8 cellular contexts compared by ENCODE assay signal in the genomic region with DNA sequence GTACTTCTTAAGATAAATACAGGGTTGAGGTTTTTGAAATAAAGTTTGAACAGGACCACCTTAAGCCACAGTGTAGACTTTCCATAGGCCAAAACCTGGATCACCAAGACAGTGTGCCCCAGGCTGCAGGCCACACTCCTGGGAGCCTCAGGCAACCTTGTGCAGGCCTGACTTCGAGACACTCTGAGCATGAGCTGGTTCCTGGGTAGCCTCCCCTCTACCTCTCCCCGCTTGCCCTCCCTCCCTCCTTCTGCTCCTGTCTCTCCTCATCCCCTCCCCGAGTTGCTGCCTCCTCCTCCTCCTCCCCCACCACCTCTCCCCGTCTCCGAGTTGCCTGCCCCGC. TPM values are rescaled to one million over a fixed set of nuclear protein-coding genes. Genes with fewer than 3 reads are reported as not detected.
DNase-seq lines count a peak whose midpoint lies in the region; ATAC-seq and TF ChIP-seq lines count a peak whose summit lies in the region.

No MANE protein-coding gene starts in this region.

- H3K36me3 Mint-ChIP-seq in HFFc6 (ENCODE audit: low read depth) = no peaks in the 10 kb centered on the region
- H3K36me3 Mint-ChIP-seq in activated CD4-positive, alpha-beta memory T cell treated with anti-CD3 and anti-CD28 coated beads, Interleukin-2, amount 10 ng/mL, durations not matched to agents 7 days and 5 days (ENCODE audit: low read depth) = no peaks in the 10 kb centered on the region

- H4K20me1 ChIP-seq in BLaER1 treated with 17β-estradiol and CSF1 and Interleukin-3, amounts not matched to agents 10 nM and 100 nM = no peaks in the 10 kb centered on the region

- H3K4me3 ChIP-seq in BLaER1 treated with 17β-estradiol and CSF1 and Interleukin-3, amounts not matched to agents 10 nM and 100 nM = peak overlapping the region in 1 of 10 experiments; percentile 37; a peak in 3 of 20 replicates
- H3K4me3 ChIP-seq in iPS-20b (ENCODE audit: low read length) = peak overlapping the region; percentile 68; the same call in 1 of the 2 replicates
- peak overlapping the region; percentile 55 to 60 for H3K4me3 ChIP-seq in testis

- ATAC-seq in GM18870 (IDR thresholded peaks at IDR 0.05; ENCODE audit: unreplicated experiment) = no peak

- DNase-seq in HFFc6 = no peak
- no peak for DNase-seq in activated CD4-positive, alpha-beta memory T cell treated with anti-CD3 and anti-CD28 coated beads, Interleukin-2, amount 10 ng/mL, durations not matched to agents 7 days and 5 days
- DNase-seq in testis = no peak
- no peak for DNase-seq in epidermal melanocyte (ENCODE audit: insufficient read length, low spot score)
- DNase-seq in OCI-M1 (lab: John Stamatoyannopoulos, UW) = no peak

- H3K36me3 ChIP-seq in BLaER1 treated with 17β-estradiol and CSF1 and Interleukin-3, amounts not matched to agents 10 nM and 100 nM = no peaks in the 10 kb centered on the region
- H3K36me3 ChIP-seq in iPS-20b (ENCODE audit: insufficient read depth, low read depth, low read length) (no peaks in the 10 kb centered on the region), testis (ENCODE audit: low read depth, missing control alignments) (no peaks in the 10 kb centered on the region)

- H3K9me3 Mint-ChIP-seq in HFFc6 = no peaks in the 10 kb centered on the region
- no peaks in the 10 kb centered on the region for H3K9me3 Mint-ChIP-seq in activated CD4-positive, alpha-beta memory T cell treated with anti-CD3 and anti-CD28 coated beads, Interleukin-2, amount 10 ng/mL, durations not matched to agents 7 days and 5 days

- H3K9me3 ChIP-seq in BLaER1 treated with 17β-estradiol and CSF1 and Interleukin-3, amounts not matched to agents 10 nM and 100 nM (replicated peaks in 1 of 11) = peaks cover 0 to 18% (median 4%) of the 10 kb centered on the region in 11 experiments; a peak in 11 of 22 replicates
- H3K9me3 ChIP-seq in iPS-20b (ENCODE audit: insufficient read depth, low read depth, low read length) = no peaks in the 10 kb centered on the region
- H3K9me3 ChIP-seq in testis = no peaks in the 10 kb centered on the region

- H3K27me3 Mint-ChIP-seq in HFFc6 (ENCODE audit: insufficient read depth) = no peaks in the 10 kb centered on the region
- peaks cover 10% of the 10 kb centered on the region for H3K27me3 Mint-ChIP-seq in activated CD4-positive, alpha-beta memory T cell treated with anti-CD3 and anti-CD28 coated beads, Interleukin-2, amount 10 ng/mL, durations not matched to agents 7 days and 5 days

- CTCF ChIA-PET in activated CD4-positive, alpha-beta memory T cell treated with anti-CD3 and anti-CD28 coated beads, Interleukin-2, amount 10 ng/mL, durations not matched to agents 7 days and 5 days (lab: Charles Lee) = no interaction called here

- peak overlapping the region; percentile 46 to 84 (median 67); a peak in 21 of 22 replicates for H3K4me2 ChIP-seq in BLaER1 treated with 17β-estradiol and CSF1 and Interleukin-3, amounts not matched to agents 10 nM and 100 nM

- TF ChIP-seq CTCF in HFFc6 (IDR thresholded peaks at IDR 0.05) = no peak
- no peak for TF ChIP-seq CTCF in testis (IDR thresholded peaks at IDR 0.05)

- 0 to 6% methylated on average over 2 to 6 of the region's 6 CpGs for WGBS in testis, 2 donors

- no peak for TF ChIP-seq POLR2A in testis (IDR thresholded peaks at IDR 0.05)

- no peaks in the 10 kb centered on the region for H3K27me3 ChIP-seq in BLaER1 treated with 17β-estradiol and CSF1 and Interleukin-3, amounts not matched to agents 10 nM and 100 nM
- H3K27me3 ChIP-seq in iPS-20b (ENCODE audit: insufficient read depth, low read length) (no peaks in the 10 kb centered on the region), testis (no peaks in the 10 kb centered on the region)

- peaks cover 26 to 89% (median 62%) of the 10 kb centered on the region in 10 experiments for H3K4me1 ChIP-seq in BLaER1 treated with 17β-estradiol and CSF1 and Interleukin-3, amounts not matched to agents 10 nM and 100 nM
- H3K4me1 ChIP-seq in iPS-20b (ENCODE audit: insufficient read depth, low read length) (0 out of 2 replicates have a peak, but pooled peaks cover 6% of the 10 kb centered on the region), testis (peaks cover 5% of the 10 kb centered on the region)

- H3K27ac Mint-ChIP-seq in HFFc6 = peak overlapping the region; percentile 33; the same call in 1 of the 2 replicates
- no peak overlapping the region for H3K27ac Mint-ChIP-seq in activated CD4-positive, alpha-beta memory T cell treated with anti-CD3 and anti-CD28 coated beads, Interleukin-2, amount 10 ng/mL, durations not matched to agents 7 days and 5 days

- H3K4me3 Mint-ChIP-seq in HFFc6 = no peak overlapping the region
- H3K4me3 Mint-ChIP-seq in activated CD4-positive, alpha-beta memory T cell treated with anti-CD3 and anti-CD28 coated beads, Interleukin-2, amount 10 ng/mL, durations not matched to agents 7 days and 5 days = peak overlapping the region; percentile 52

- H3K27ac ChIP-seq in BLaER1 treated with 17β-estradiol and CSF1 and Interleukin-3, amounts not matched to agents 10 nM and 100 nM = peak overlapping the region; percentile 8 to 90 (median 58); a peak in 17 of 22 replicates
- H3K27ac ChIP-seq in iPS-20b (ENCODE audit: low read length) (no peak overlapping the region), testis (peak overlapping the region; percentile 46 to 95)

- intact Hi-C loops in testis (cut with DNase I; ENCODE audit: low total_unique reads) = no loop called here

- POLR2A ChIA-PET in activated CD4-positive, alpha-beta memory T cell treated with anti-CD3 and anti-CD28 coated beads, Interleukin-2, amount 10 ng/mL, durations not matched to agents 7 days and 5 days (lab: Charles Lee) = interaction anchor here (1.1 to 2.4 kb wide), 5 partner anchors 9 to 294 kb away, joined by 3 to 11 read pairs (median 4); a partner anchor contains a TSS

- peaks cover 59% of the 10 kb centered on the region for H3K4me1 Mint-ChIP-seq in HFFc6 (ENCODE audit: low read depth)
- peaks cover 31% of the 10 kb centered on the region for H3K4me1 Mint-ChIP-seq in activated CD4-positive, alpha-beta memory T cell treated with anti-CD3 and anti-CD28 coated beads, Interleukin-2, amount 10 ng/mL, durations not matched to agents 7 days and 5 days

- peak overlapping the region in 5 of 11 experiments; percentile 32 to 62 (median 47); a peak in 7 of 22 replicates for H3K9ac ChIP-seq in BLaER1 treated with 17β-estradiol and CSF1 and Interleukin-3, amounts not matched to agents 10 nM and 100 nM
- no peak overlapping the region for H3K9ac ChIP-seq in iPS-20b (ENCODE audit: low read depth, low read length)

RNA-seq across cellular contexts. Expression of a gene that starts 10.6 kb away (rescaled TPM):
- not detected for total RNA-seq in HFFc6 (2021; fragmentation: NEBNext Ultra II Directional; extraction: Animal tissue kit (Norgen Biotek cat#: 25700))
- not detected for total RNA-seq in activated CD4-positive, alpha-beta memory T cell treated with anti-CD3 and anti-CD28 coated beads, Interleukin-2, amount 10 ng/mL, durations not matched to agents 7 days and 5 days
- total RNA-seq in testis = under 1 TPM in 1 of 2 donors, not detected in 1; 0.63 TPM
- not detected for polyA plus RNA-seq in testis (ENCODE audit: insufficient read depth, low read depth, low replicate concordance)

RNA-seq across cellular contexts. Expression of a gene that starts 19.9 kb away (rescaled TPM):
- 10 to 100 TPM; 38.5 to 44.2 (median 40.1) TPM for total RNA-seq in HFFc6 (2021; fragmentation: NEBNext Ultra II Directional; extraction: Animal tissue kit (Norgen Biotek cat#: 25700))
- 10 to 100 TPM; 56.2 to 59.6 TPM for total RNA-seq in activated CD4-positive, alpha-beta memory T cell treated with anti-CD3 and anti-CD28 coated beads, Interleukin-2, amount 10 ng/mL, durations not matched to agents 7 days and 5 days
- 10 to 100 TPM; 74.0 to 74.5 TPM for total RNA-seq in testis
- polyA plus RNA-seq in testis (ENCODE audit: insufficient read depth, low read depth, low replicate concordance) = 16.3 TPM
